In genomic region chr13:48730971-48731658, GRCh38 we compare ENCODE assay signal across 11 cellular contexts.
DNase-seq lines count a peak whose midpoint lies in the region; ATAC-seq and TF ChIP-seq lines count a peak whose summit lies in the region.
"Had no signal": no experiment of that assay in that cellular context is flagged by ENCODE, and none has a peak within 500 bp of the region (broad histone marks: within the 10 kb centered on the region; RNA-seq: fewer than 3 reads in every experiment).

No MANE protein-coding gene starts in this region.

- no peaks in the 10 kb centered on the region for H3K36me3 ChIP-seq in SK-N-SH (replicated peaks in 1 of 2; ENCODE audit: control insufficient read depth in 1 of 2, insufficient read depth in 2 of 2, low read length in 1 of 2)

- H2AFZ ChIP-seq in SK-N-SH (ENCODE audit: low read depth): no peak overlapping the region

- H3K4me3 ChIP-seq in AG09309 (ENCODE audit: control insufficient read depth, low read depth, low read length) (no peak overlapping the region), SK-N-SH (ENCODE audit: low read depth in 2 of 2, low read length in 1 of 2) (no peak overlapping the region)
- H3K4me3 ChIP-seq: mucosa of descending colon had no signal

- CTCF ChIA-PET in SK-N-SH (lab: Yijun Ruan, JAX): interaction anchor here (0.6 to 2.0 kb wide), 11 partner anchors 8 to 152 kb away, joined by 3 to 10 read pairs (median 4); no protein-coding TSS in a partner anchor

- TF ChIP-seq EP300 in SK-N-SH (IDR thresholded peaks at IDR 0.05; ENCODE audit: borderline replicate concordance in 1 of 2, low read depth in 1 of 2, low read length in 1 of 2): no peak

- POLR2A ChIA-PET in SK-N-SH (lab: Yijun Ruan, JAX): no interaction called here

- TF ChIP-seq CTCF in AG09309 (IDR thresholded peaks at IDR 0.05; ENCODE audit: control insufficient read depth, insufficient read depth, low read depth, low read length, missing control alignments) (no peak), SK-N-SH (IDR thresholded peaks at IDR 0.05) (no peak), foreskin keratinocyte (conservative IDR thresholded peaks at IDR 0.05) (peak; percentile 28)

- no peaks in the 10 kb centered on the region for H3K9me3 ChIP-seq in SK-N-SH
- H3K9me3 ChIP-seq: mucosa of descending colon had no signal

- TF ChIP-seq RAD21 in SK-N-SH (IDR thresholded peaks at IDR 0.05; ENCODE audit: low read length): no peak

- H3K9me2 ChIP-seq in SK-N-SH: no peaks in the 10 kb centered on the region

- no peak overlapping the region for H3K4me2 ChIP-seq in SK-N-SH

- peak; percentile 86 for ATAC-seq in foreskin keratinocyte

- 50% methylated on average over 5 of the region's 6 CpGs for WGBS in SK-N-SH (ENCODE audit: low lambda C conversion rate)

- H3K4me1 ChIP-seq in SK-N-SH (ENCODE audit: control insufficient read depth in 1 of 2, insufficient read depth in 2 of 2, low read depth in 1 of 2, low read length in 1 of 2) (no peaks in the 10 kb centered on the region; a peak in 1 of 4 replicates), foreskin keratinocyte (peaks cover 5% of the 10 kb centered on the region)

- no peak overlapping the region for H3K9ac ChIP-seq in SK-N-SH

- H3K27ac ChIP-seq in SK-N-SH (ENCODE audit: low read depth in 2 of 2, low read length in 1 of 2) (no peak overlapping the region), foreskin keratinocyte (peak overlapping the region; percentile 50)

- DNase-seq in AG09309 (ENCODE audit: low read depth) (peak; percentile 40), EL (peak; percentile 31), SK-N-SH (no peak), foreskin keratinocyte (peak; percentile 68 to 92), LoVo (ENCODE audit: low spot score) (no peak), inferior parietal cortex (ENCODE audit: extremely low spot score) (no peak), UCSD-AML1 (lab: John Stamatoyannopoulos, UW; ENCODE audit: unreplicated experiment) (no peak), retina (no peak)
- DNase-seq: DMS 273 treated with DMSO at 0.1 percent for 48 hours, NCI-H345 had no signal

- H3K79me2 ChIP-seq in SK-N-SH (ENCODE audit: insufficient read depth): no peaks in the 10 kb centered on the region

- H3F3A ChIP-seq in SK-N-SH (replicated peaks; ENCODE audit: insufficient read depth): no peaks in the 10 kb centered on the region

- H3K27me3 ChIP-seq in SK-N-SH (ENCODE audit: insufficient read depth): no peaks in the 10 kb centered on the region
- H3K27me3 ChIP-seq in foreskin keratinocyte: no peaks in the 10 kb centered on the region

- H4K20me1 ChIP-seq in SK-N-SH (ENCODE audit: insufficient read depth): no peaks in the 10 kb centered on the region

TF ChIP-seq in SK-N-SH, 30 proteins besides CTCF, POLR2A, EP300 and RAD21:
- no peak for TF ChIP-seq FOXM1 (IDR thresholded peaks at IDR 0.05; ENCODE audit: low read depth)
- no peak for TF ChIP-seq MXI1 (IDR thresholded peaks at IDR 0.05; ENCODE audit: low read depth, low read length)
- TF ChIP-seq, protein P1, sequence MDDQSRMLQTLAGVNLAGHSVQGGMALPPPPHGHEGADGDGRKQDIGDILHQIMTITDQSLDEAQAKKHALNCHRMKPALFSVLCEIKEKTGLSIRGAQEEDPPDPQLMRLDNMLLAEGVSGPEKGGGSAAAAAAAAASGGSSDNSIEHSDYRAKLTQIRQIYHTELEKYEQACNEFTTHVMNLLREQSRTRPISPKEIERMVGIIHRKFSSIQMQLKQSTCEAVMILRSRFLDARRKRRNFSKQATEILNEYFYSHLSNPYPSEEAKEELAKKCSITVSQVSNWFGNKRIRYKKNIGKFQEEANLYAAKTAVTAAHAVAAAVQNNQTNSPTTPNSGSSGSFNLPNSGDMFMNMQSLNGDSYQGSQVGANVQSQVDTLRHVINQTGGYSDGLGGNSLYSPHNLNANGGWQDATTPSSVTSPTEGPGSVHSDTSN (IDR thresholded peaks at IDR 0.05): peak; percentile 49; the same call in 1 of the 2 replicates

Comparison
In these comparisons a context has a peak if more than half of its experiments do, and no peak if none do; other contexts are left out.
1. DNase-seq: peak in AG09309 (single experiment), EL (single experiment) and foreskin keratinocyte (2 of 2); none in SK-N-SH (single experiment), LoVo (single experiment), inferior parietal cortex (single experiment), UCSD-AML1 (single experiment) and retina (single experiment).